In the genomic region with DNA sequence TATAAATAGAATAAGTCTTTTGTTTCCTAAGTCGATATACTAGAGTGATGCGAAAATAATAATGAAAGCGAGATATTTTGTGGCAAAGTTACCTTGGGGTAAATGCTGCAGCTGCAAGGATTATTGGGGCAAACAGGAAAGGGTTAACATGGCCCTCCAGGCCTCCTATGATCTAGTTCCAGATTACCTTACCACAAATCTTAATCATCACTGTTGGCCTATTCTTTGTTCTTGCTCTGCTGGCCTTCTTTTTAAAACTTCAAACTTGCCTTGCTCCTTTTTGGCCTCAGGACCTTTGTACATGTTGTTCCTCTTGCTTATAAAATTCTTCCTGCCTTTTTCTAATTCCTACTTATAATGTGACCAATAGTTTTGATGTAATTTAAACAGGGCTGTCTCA, we compare ENCODE assay signal across 28 cellular contexts.
"Had no signal": no experiment of that assay in that cellular context is flagged by ENCODE, and none has a peak within 500 bp of the region (broad histone marks: within the 10 kb centered on the region; RNA-seq: fewer than 3 reads in every experiment).

No MANE protein-coding gene starts in this region.

- H3K27ac ChIP-seq: body of pancreas, cardiac muscle cell, colonic mucosa, dorsolateral prefrontal cortex, esophagus muscularis mucosa, gastroesophageal sphincter, heart right ventricle, hepatocyte had no signal

- H3K27me3 Mint-ChIP-seq: activated CD4-positive, alpha-beta memory T cell treated with anti-CD3 and anti-CD28 coated beads for 36 hours; activated CD4-positive, alpha-beta T cell treated with anti-CD3 and anti-CD28 coated beads for 36 hours; activated CD4-positive, alpha-beta T cell treated with anti-CD3 and anti-CD28 coated beads, Interleukin-2, amount 10 ng/mL, durations not matched to agents 24 days and 14 days; activated naive CD4-positive, alpha-beta T cell treated with anti-CD3 and anti-CD28 coated beads, Interleukin-2, amount 10 ng/mL, durations not matched to agents 7 days and 5 days; activated T-cell treated with anti-CD3 and anti-CD28 coated beads, Interleukin-2, amount 50 U/mL, for 24 hours; effector memory CD8-positive, alpha-beta T cell had no signal

- H3K9me3 ChIP-seq: body of pancreas, colonic mucosa, esophagus muscularis mucosa, gastroesophageal sphincter, heart right ventricle had no signal

- H3K36me3 ChIP-seq: cardiac muscle cell, colonic mucosa, esophagus muscularis mucosa, gastroesophageal sphincter, heart right ventricle had no signal

- H3K4me3 Mint-ChIP-seq: activated CD4-positive, alpha-beta memory T cell treated with anti-CD3 and anti-CD28 coated beads for 36 hours; activated CD4-positive, alpha-beta T cell treated with anti-CD3 and anti-CD28 coated beads for 36 hours; activated CD4-positive, alpha-beta T cell treated with anti-CD3 and anti-CD28 coated beads, Interleukin-2, amount 10 ng/mL, durations not matched to agents 24 days and 14 days; activated naive CD4-positive, alpha-beta T cell treated with anti-CD3 and anti-CD28 coated beads, Interleukin-2, amount 10 ng/mL, durations not matched to agents 7 days and 5 days; activated naive CD8-positive, alpha-beta T cell treated with anti-CD3 and anti-CD28 coated beads, Interleukin-2, amount 10 ng/mL, durations not matched to agents 7 days and 5 days; activated T-cell treated with anti-CD3 and anti-CD28 coated beads, Interleukin-2, amount 50 U/mL, for 24 hours; activated T-cell treated with anti-CD3 and anti-CD28 coated beads, Interleukin-2, amount 50 U/mL, for 72 hours; effector memory CD8-positive, alpha-beta T cell had no signal

- H3K4me2 ChIP-seq: hepatocyte had no signal

- H2AFZ ChIP-seq: hepatocyte had no signal

- H3K36me3 Mint-ChIP-seq: activated CD4-positive, alpha-beta memory T cell treated with anti-CD3 and anti-CD28 coated beads for 36 hours; activated naive CD4-positive, alpha-beta T cell treated with anti-CD3 and anti-CD28 coated beads, Interleukin-2, amount 10 ng/mL, durations not matched to agents 7 days and 5 days; activated naive CD4-positive, alpha-beta T cell treated with anti-CD3 and anti-CD28 coated beads, Interleukin-2, amount 50 U/mL, for 72 hours; activated naive CD8-positive, alpha-beta T cell treated with anti-CD3 and anti-CD28 coated beads, Interleukin-2, amount 10 ng/mL, durations not matched to agents 7 days and 5 days had no signal

- H3K4me3 ChIP-seq: body of pancreas, cardiac muscle cell, colonic mucosa, dorsolateral prefrontal cortex, esophagus muscularis mucosa, gastroesophageal sphincter, heart right ventricle, hepatocyte had no signal

- H3K4me1 Mint-ChIP-seq: activated CD4-positive, alpha-beta T cell treated with anti-CD3 and anti-CD28 coated beads for 36 hours; activated CD4-positive, alpha-beta T cell treated with anti-CD3 and anti-CD28 coated beads, Interleukin-2, amount 10 ng/mL, durations not matched to agents 24 days and 14 days; activated naive CD4-positive, alpha-beta T cell treated with anti-CD3 and anti-CD28 coated beads, Interleukin-2, amount 10 ng/mL, durations not matched to agents 7 days and 5 days; activated naive CD8-positive, alpha-beta T cell treated with anti-CD3 and anti-CD28 coated beads, Interleukin-2, amount 10 ng/mL, durations not matched to agents 7 days and 5 days had no signal

- H3K27ac Mint-ChIP-seq: activated CD4-positive, alpha-beta memory T cell treated with anti-CD3 and anti-CD28 coated beads for 36 hours; activated CD4-positive, alpha-beta T cell treated with anti-CD3 and anti-CD28 coated beads for 36 hours; activated CD4-positive, alpha-beta T cell treated with anti-CD3 and anti-CD28 coated beads, Interleukin-2, amount 10 ng/mL, durations not matched to agents 24 days and 14 days; activated naive CD4-positive, alpha-beta T cell treated with anti-CD3 and anti-CD28 coated beads, Interleukin-2, amount 10 ng/mL, durations not matched to agents 7 days and 5 days; activated naive CD4-positive, alpha-beta T cell treated with anti-CD3 and anti-CD28 coated beads, Interleukin-2, amount 50 U/mL, for 72 hours; activated naive CD8-positive, alpha-beta T cell treated with anti-CD3 and anti-CD28 coated beads, Interleukin-2, amount 10 ng/mL, durations not matched to agents 7 days and 5 days; activated T-cell treated with anti-CD3 and anti-CD28 coated beads, Interleukin-2, amount 50 U/mL, for 24 hours; activated T-cell treated with anti-CD3 and anti-CD28 coated beads, Interleukin-2, amount 50 U/mL, for 72 hours; effector memory CD8-positive, alpha-beta T cell had no signal

- H3K4me1 ChIP-seq: body of pancreas, colonic mucosa had no signal

- ATAC-seq: activated CD4-positive, alpha-beta T cell treated with anti-CD3 and anti-CD28 coated beads for 36 hours; activated naive CD4-positive, alpha-beta T cell treated with anti-CD3 and anti-CD28 coated beads, Interleukin-2, amount 50 U/mL, for 72 hours; activated T-cell treated with anti-CD3 and anti-CD28 coated beads, Interleukin-2, amount 50 U/mL, for 72 hours; body of pancreas; effector memory CD8-positive, alpha-beta T cell; gastroesophageal sphincter; heart right ventricle had no signal

- H3K27me3 ChIP-seq: body of pancreas, cardiac muscle cell, colonic mucosa, dorsolateral prefrontal cortex, esophagus muscularis mucosa, gastroesophageal sphincter, heart right ventricle, hepatocyte had no signal

- H3K9me3 Mint-ChIP-seq: activated CD4-positive, alpha-beta T cell treated with anti-CD3 and anti-CD28 coated beads, Interleukin-2, amount 10 ng/mL, durations not matched to agents 24 days and 14 days; activated naive CD4-positive, alpha-beta T cell treated with anti-CD3 and anti-CD28 coated beads, Interleukin-2, amount 10 ng/mL, durations not matched to agents 7 days and 5 days; activated naive CD8-positive, alpha-beta T cell treated with anti-CD3 and anti-CD28 coated beads, Interleukin-2, amount 10 ng/mL, durations not matched to agents 7 days and 5 days; activated T-cell treated with anti-CD3 and anti-CD28 coated beads, Interleukin-2, amount 50 U/mL, for 24 hours had no signal

- DNase-seq: activated CD4-positive, alpha-beta memory T cell treated with anti-CD3 and anti-CD28 coated beads for 36 hours; activated CD4-positive, alpha-beta T cell treated with anti-CD3 and anti-CD28 coated beads for 36 hours; activated CD4-positive, alpha-beta T cell treated with anti-CD3 and anti-CD28 coated beads, Interleukin-2, amount 10 ng/mL, durations not matched to agents 24 days and 14 days; activated CD4-positive, CD25-positive, alpha-beta regulatory T cell; activated CD4-positive, CD25-positive, alpha-beta regulatory T cell treated with anti-CD3 and anti-CD28 coated beads, Interleukin-2, amount 50 U/mL, for 72 hours; activated CD8-positive, alpha-beta memory T cell treated with anti-CD3 and anti-CD28 coated beads, Interleukin-2, amount 50 U/mL, for 48 hours; activated gamma-delta T cell; activated naive CD4-positive, alpha-beta T cell; activated naive CD4-positive, alpha-beta T cell treated with anti-CD3 and anti-CD28 coated beads, Interleukin-2, amount 10 ng/mL, durations not matched to agents 7 days and 5 days; activated naive CD8-positive, alpha-beta T cell treated with anti-CD3 and anti-CD28 coated beads, Interleukin-2, amount 10 ng/mL, durations not matched to agents 7 days and 5 days; activated T-cell treated with anti-CD3 and anti-CD28 coated beads for 4 hours; activated T-cell treated with anti-CD3 and anti-CD28 coated beads, Interleukin-2, amount 50 U/mL, for 24 hours; activated T-cell treated with anti-CD3 and anti-CD28 coated beads, Interleukin-2, amount 50 U/mL, for 72 hours; body of pancreas; central memory CD4-positive, alpha-beta T cell; cerebellar nuclear complex; colonic mucosa; dorsolateral prefrontal cortex; effector memory CD8-positive, alpha-beta T cell; erythroblast; foreskin melanocyte; heart right ventricle; T-helper 2 cell had no signal
